ENCODE assay signal across 8 cellular contexts in genomic region chr20:64083380-64084208, GRCh38. TPM values are rescaled to one million over a fixed set of nuclear protein-coding genes. Genes with fewer than 3 reads are reported as not detected.
DNase-seq lines count a peak whose midpoint lies in the region; ATAC-seq and TF ChIP-seq lines count a peak whose summit lies in the region.

No MANE protein-coding gene starts in this region.

- H3K27me3 Mint-ChIP-seq in activated naive CD8-positive, alpha-beta T cell treated with anti-CD3 and anti-CD28 coated beads, Interleukin-2, amount 10 ng/mL, durations not matched to agents 7 days and 5 days: peaks cover 28% of the 10 kb centered on the region

- CTCF ChIA-PET in SK-N-SH (lab: Yijun Ruan, JAX): interaction anchor here (0.6 to 12.9 kb wide), 23 partner anchors 9 to 615 kb away, joined by 3 to 252 read pairs (median 4); partner anchors contain the start of genes C20orf204, NPBWR2, PCMTD2 and TCEA2

- WGBS in SK-N-SH (ENCODE audit: low lambda C conversion rate): 2% methylated on average over 12 of the region's 108 CpGs
- 0 to 1% methylated on average over 79 to 108 of the region's 108 CpGs for WGBS in aorta, 2 donors

- no peak overlapping the region for H2AFZ ChIP-seq in SK-N-SH (ENCODE audit: low read depth)

- intact Hi-C loops in Right ventricle myocardium superior (cut with DNase I): no loop called here
- intact Hi-C loops in posterior vena cava (cut with DNase I): no loop called here
- intact Hi-C loops in aorta (cut with DNase I): no loop called here

- H3K79me2 ChIP-seq in SK-N-SH (ENCODE audit: insufficient read depth): no peaks in the 10 kb centered on the region

- H3K9ac ChIP-seq in SK-N-SH: no peak overlapping the region

- H3K9me2 ChIP-seq in SK-N-SH: no peaks in the 10 kb centered on the region

- ATAC-seq in activated naive CD8-positive, alpha-beta T cell treated with anti-CD3 and anti-CD28 coated beads, Interleukin-2, amount 10 ng/mL, durations not matched to agents 7 days and 5 days (ENCODE audit: low read depth): peak; percentile 35
- peak; percentile 71 for ATAC-seq in Right ventricle myocardium superior (ENCODE audit: poor library complexity)
- peak; percentile 65 for ATAC-seq in aorta (ENCODE audit: low FRiP score)
- ATAC-seq in HG03196 (IDR thresholded peaks at IDR 0.05; ENCODE audit: unreplicated experiment): no peak

- peak; percentile 73 for TF ChIP-seq RAD21 in SK-N-SH (IDR thresholded peaks at IDR 0.05; ENCODE audit: low read length)

- H3K4me2 ChIP-seq in SK-N-SH: peak overlapping the region; percentile 85

- H3K9me3 Mint-ChIP-seq in activated naive CD8-positive, alpha-beta T cell treated with anti-CD3 and anti-CD28 coated beads, Interleukin-2, amount 10 ng/mL, durations not matched to agents 7 days and 5 days: peaks cover 4% of the 10 kb centered on the region

- H4K20me1 ChIP-seq in SK-N-SH (ENCODE audit: insufficient read depth): no peaks in the 10 kb centered on the region

- H3K27ac Mint-ChIP-seq in activated naive CD8-positive, alpha-beta T cell treated with anti-CD3 and anti-CD28 coated beads, Interleukin-2, amount 10 ng/mL, durations not matched to agents 7 days and 5 days: peak overlapping the region; percentile 54

- H3K4me3 ChIP-seq in SK-N-SH (ENCODE audit: low read depth in 2 of 2, low read length in 1 of 2) (peak overlapping the region; percentile 47 to 53), aorta (ENCODE audit: low read length in 2 of 2) (peak overlapping the region in 1 of 2 donors; percentile 27)

- H3K27ac ChIP-seq in SK-N-SH (ENCODE audit: low read depth in 2 of 2, low read length in 1 of 2) (no peak overlapping the region), aorta (ENCODE audit: low read depth in 1 of 2, low read length in 2 of 2) (no peak overlapping the region)

- H3K27me3 ChIP-seq in SK-N-SH (ENCODE audit: insufficient read depth) (no peaks in the 10 kb centered on the region; the same call in 1 of the 2 replicates), aorta (ENCODE audit: control insufficient read depth in 1 of 2, insufficient read depth in 2 of 2, low read length in 1 of 2) (no peaks in the 10 kb centered on the region)

- POLR2A ChIA-PET in SK-N-SH (lab: Yijun Ruan, JAX): interaction anchor here (1.0 to 1.2 kb wide), 2 partner anchors 37 to 172 kb away, joined by 4 to 6 read pairs; partner anchors contain the start of gene PCMTD2
- POLR2A ChIA-PET in activated naive CD8-positive, alpha-beta T cell treated with anti-CD3 and anti-CD28 coated beads, Interleukin-2, amount 10 ng/mL, durations not matched to agents 7 days and 5 days (lab: Charles Lee): interaction anchor here (1.0 to 2.1 kb wide), 4 partner anchors 11 to 563 kb away, joined by 3 to 13 read pairs (median 4); partner anchors contain the start of genes DNAJC5 and PPDPF

- H3K4me1 ChIP-seq in SK-N-SH (ENCODE audit: control insufficient read depth in 1 of 2, insufficient read depth in 2 of 2, low read depth in 1 of 2, low read length in 1 of 2) (peaks cover 6 to 31% of the 10 kb centered on the region in 2 experiments; a peak in 3 of 4 replicates), aorta (ENCODE audit: control insufficient read depth in 1 of 2, insufficient read depth in 2 of 2, low read length in 2 of 2) (no peaks in the 10 kb centered on the region)

- H3K4me3 Mint-ChIP-seq in activated naive CD8-positive, alpha-beta T cell treated with anti-CD3 and anti-CD28 coated beads, Interleukin-2, amount 10 ng/mL, durations not matched to agents 7 days and 5 days: peak overlapping the region; percentile 82

- peaks cover 28% of the 10 kb centered on the region for H3K4me1 Mint-ChIP-seq in activated naive CD8-positive, alpha-beta T cell treated with anti-CD3 and anti-CD28 coated beads, Interleukin-2, amount 10 ng/mL, durations not matched to agents 7 days and 5 days

- peaks cover 14% of the 10 kb centered on the region for H3F3A ChIP-seq in SK-N-SH (replicated peaks; ENCODE audit: insufficient read depth)

- H3K36me3 ChIP-seq in SK-N-SH (replicated peaks in 1 of 2; ENCODE audit: control insufficient read depth in 1 of 2, insufficient read depth in 2 of 2, low read length in 1 of 2): no peaks in the 10 kb centered on the region
- no peaks in the 10 kb centered on the region for H3K36me3 ChIP-seq in aorta (ENCODE audit: control insufficient read depth in 1 of 2, insufficient read depth in 2 of 2, low read length in 1 of 2)

- DNase-seq in DMS153 treated with DMSO at 0.1 percent for 48 hours (lab: John Stamatoyannopoulos, UW; ENCODE audit: unreplicated experiment) (peak; percentile 49), M059J (ENCODE audit: low read depth) (peak; percentile 70), SK-N-SH (peak; percentile 94), Right ventricle myocardium superior (peak; percentile 90), posterior vena cava (ENCODE audit: low spot score) (peak; percentile 91), aorta (peak; percentile 80 to 92)
- DNase-seq in activated naive CD8-positive, alpha-beta T cell treated with anti-CD3 and anti-CD28 coated beads, Interleukin-2, amount 10 ng/mL, durations not matched to agents 7 days and 5 days: peak; percentile 82

- TF ChIP-seq CTCF in SK-N-SH (IDR thresholded peaks at IDR 0.05): peak; percentile 54

- no peak for TF ChIP-seq EP300 in SK-N-SH (IDR thresholded peaks at IDR 0.05; ENCODE audit: borderline replicate concordance in 1 of 2, low read depth in 1 of 2, low read length in 1 of 2)

- H3K36me3 Mint-ChIP-seq in activated naive CD8-positive, alpha-beta T cell treated with anti-CD3 and anti-CD28 coated beads, Interleukin-2, amount 10 ng/mL, durations not matched to agents 7 days and 5 days: peaks cover 2% of the 10 kb centered on the region

- H3K9me3 ChIP-seq in SK-N-SH (no peaks in the 10 kb centered on the region), aorta (ENCODE audit: control insufficient read depth, low read length) (no peaks in the 10 kb centered on the region)

TF ChIP-seq in SK-N-SH, 30 proteins besides CTCF, POLR2A, EP300 and RAD21:
- TF ChIP-seq SMC3 (IDR thresholded peaks at IDR 0.05; ENCODE audit: low read depth, low read length): peak; percentile 70
- no peak for TF ChIP-seq NRF1 (IDR thresholded peaks at IDR 0.05; ENCODE audit: low read depth, low read length)
- TF ChIP-seq MXI1 (IDR thresholded peaks at IDR 0.05; ENCODE audit: low read depth, low read length): peak; percentile 33
- TF ChIP-seq FOXM1 (IDR thresholded peaks at IDR 0.05; ENCODE audit: low read depth): no peak

RNA-seq across cellular contexts. Expression of gene LKAAEAR1, which starts 0.6 kb away (rescaled TPM):
- total RNA-seq in M059J (2014; rRNA removed; shearing (Covaris generic)): not detected in 2 replicates
- 0.37 and 0.71 TPM in 2 replicates for polyA plus RNA-seq in SK-N-SH (2012; rRNA removed)
- polyA plus RNA-seq in SK-N-SH (2012; cell fraction: cytosol; rRNA removed): 0.33 and 0.55 TPM in 2 replicates
- 0.37 and 1.2 TPM in 2 replicates for polyA plus RNA-seq in SK-N-SH (2012; cell fraction: nucleus; rRNA removed)
- total RNA-seq in activated naive CD8-positive, alpha-beta T cell treated with anti-CD3 and anti-CD28 coated beads, Interleukin-2, amount 10 ng/mL, durations not matched to agents 7 days and 5 days: 1 to 10 TPM in 1 of 2 experiments, under 1 TPM in 1; 0.57 to 1.1 TPM
- not detected for total RNA-seq in Right ventricle myocardium superior
- total RNA-seq in posterior vena cava: not detected
- total RNA-seq in aorta: not detected
- not detected for polyA plus RNA-seq in aorta

RNA-seq across cellular contexts. Expression of gene OPRL1, which starts 3.7 kb away (rescaled TPM):
- 0.59 TPM in 1 of 2 replicates, not detected in the other for total RNA-seq in M059J (2014; rRNA removed; shearing (Covaris generic))
- polyA plus RNA-seq in SK-N-SH (2012; rRNA removed): 1.7 and 1.8 TPM in 2 replicates
- 0.77 and 1.3 TPM in 2 replicates for polyA plus RNA-seq in SK-N-SH (2012; cell fraction: cytosol; rRNA removed)
- polyA plus RNA-seq in SK-N-SH (2012; cell fraction: nucleus; rRNA removed): 3.2 and 3.8 TPM in 2 replicates
- 1 to 10 TPM; 1.8 to 2.6 TPM for total RNA-seq in activated naive CD8-positive, alpha-beta T cell treated with anti-CD3 and anti-CD28 coated beads, Interleukin-2, amount 10 ng/mL, durations not matched to agents 7 days and 5 days
- total RNA-seq in Right ventricle myocardium superior: 0.75 TPM
- total RNA-seq in posterior vena cava: 1 to 10 TPM in 1 of 2 donors, under 1 TPM in 1; 0.76 to 1.4 TPM
- 1 to 10 TPM in 1 of 2 donors, under 1 TPM in 1; 0.78 to 2.9 TPM for total RNA-seq in aorta
- polyA plus RNA-seq in aorta: 1 to 10 TPM in 1 of 2 donors, under 1 TPM in 1; 0.72 to 1.1 TPM

RNA-seq across cellular contexts. Expression of gene RGS19, which starts 4.3 kb away (rescaled TPM):
- 23.7 and 33.6 TPM in 2 replicates for total RNA-seq in M059J (2014; rRNA removed; shearing (Covaris generic))
- 18.7 and 20.5 TPM in 2 replicates for polyA plus RNA-seq in SK-N-SH (2012; rRNA removed)
- 10.0 and 16.3 TPM in 2 replicates for polyA plus RNA-seq in SK-N-SH (2012; cell fraction: cytosol; rRNA removed)
- polyA plus RNA-seq in SK-N-SH (2012; cell fraction: nucleus; rRNA removed): 15.3 and 16.4 TPM in 2 replicates
- 100 to 1,000 TPM in 1 of 2 experiments, 10 to 100 TPM in 1; 95.1 to 106 TPM for total RNA-seq in activated naive CD8-positive, alpha-beta T cell treated with anti-CD3 and anti-CD28 coated beads, Interleukin-2, amount 10 ng/mL, durations not matched to agents 7 days and 5 days
- total RNA-seq in Right ventricle myocardium superior: 6.7 TPM
- 10 to 100 TPM; 18.0 to 19.1 TPM for total RNA-seq in posterior vena cava
- 10 to 100 TPM; 19.0 to 20.1 TPM for total RNA-seq in aorta
- 10 to 100 TPM; 10.8 to 23.8 TPM for polyA plus RNA-seq in aorta

RNA-seq across cellular contexts. Expression of gene TCEA2, which starts 20.6 kb away (rescaled TPM):
- 21.1 and 28.7 TPM in 2 replicates for total RNA-seq in M059J (2014; rRNA removed; shearing (Covaris generic))
- polyA plus RNA-seq in SK-N-SH (2012; rRNA removed) (53.5 and 98.9 TPM in 2 replicates), aorta (10 to 100 TPM; 26.2 to 80.1 TPM)
- polyA plus RNA-seq in SK-N-SH (2012; cell fraction: cytosol; rRNA removed): 48.6 and 62.9 TPM in 2 replicates
- polyA plus RNA-seq in SK-N-SH (2012; cell fraction: nucleus; rRNA removed): 179 and 294 TPM in 2 replicates
- 10 to 100 TPM; 65.3 to 74.9 TPM for total RNA-seq in activated naive CD8-positive, alpha-beta T cell treated with anti-CD3 and anti-CD28 coated beads, Interleukin-2, amount 10 ng/mL, durations not matched to agents 7 days and 5 days
- total RNA-seq in Right ventricle myocardium superior (34.6 TPM), posterior vena cava (10 to 100 TPM; 39.5 to 41.3 TPM), aorta (10 to 100 TPM; 45.5 to 71.1 TPM)

RNA-seq across cellular contexts. Expression of gene NPBWR2, which starts 23.8 kb away (rescaled TPM):
- total RNA-seq in M059J (2014; rRNA removed; shearing (Covaris generic)): not detected in 2 replicates
- not detected in 2 replicates for polyA plus RNA-seq in SK-N-SH (2012; rRNA removed)
- not detected in 2 replicates for polyA plus RNA-seq in SK-N-SH (2012; cell fraction: cytosol; rRNA removed)
- not detected in 2 replicates for polyA plus RNA-seq in SK-N-SH (2012; cell fraction: nucleus; rRNA removed)
- not detected for total RNA-seq in activated naive CD8-positive, alpha-beta T cell treated with anti-CD3 and anti-CD28 coated beads, Interleukin-2, amount 10 ng/mL, durations not matched to agents 7 days and 5 days
- total RNA-seq in Right ventricle myocardium superior: not detected
- total RNA-seq in posterior vena cava: not detected
- total RNA-seq in aorta: not detected
- polyA plus RNA-seq in aorta: not detected
